ENCODE assay signal across 10 cellular contexts in the genomic region with DNA sequence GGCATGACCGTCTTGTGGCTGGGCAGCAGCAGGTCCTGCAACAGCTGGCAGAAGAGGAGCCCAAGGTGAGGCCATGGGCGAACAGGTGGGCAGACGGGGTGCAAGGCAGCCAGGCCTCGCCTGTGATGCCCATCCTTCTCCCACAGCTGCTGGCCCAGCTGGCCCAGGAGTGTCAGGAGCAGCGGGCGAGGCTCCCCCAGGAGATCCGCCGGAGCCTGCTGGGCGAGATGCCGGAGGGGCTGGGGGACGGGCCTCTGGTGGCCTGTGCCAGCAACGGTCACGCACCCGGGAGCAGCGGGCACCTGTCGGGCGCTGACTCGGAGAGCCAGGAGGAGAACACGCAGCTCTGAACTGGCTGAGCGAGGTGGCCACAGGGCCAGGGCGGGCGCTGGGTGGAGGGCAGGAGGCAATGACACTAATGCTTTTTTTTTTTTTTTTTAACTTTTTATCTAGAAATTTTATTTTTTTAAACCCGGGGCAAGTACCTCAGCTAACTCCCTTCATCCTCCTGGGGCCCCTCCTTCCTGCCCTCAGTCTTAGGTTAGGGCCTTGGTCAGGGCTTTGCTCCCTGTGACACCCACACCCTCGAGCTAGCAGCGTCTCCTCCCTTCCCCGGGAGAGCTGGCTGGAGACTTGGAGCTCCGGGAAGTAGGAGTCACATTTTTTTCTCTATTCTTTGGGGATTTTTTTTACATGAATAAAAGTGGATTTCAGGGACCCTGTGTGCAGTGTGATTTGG. TPM values are rescaled to one million over a fixed set of nuclear protein-coding genes. Genes with fewer than 3 reads are reported as not detected.
A peak's percentile ranks its signal among the peaks of the same experiment; 100 is the strongest.
DNase-seq lines count a peak whose midpoint lies in the region; ATAC-seq and TF ChIP-seq lines count a peak whose summit lies in the region.
"Had no signal": no experiment of that assay in that cellular context is flagged by ENCODE, and none has a peak within 500 bp of the region (broad histone marks: within the 10 kb centered on the region; RNA-seq: fewer than 3 reads in every experiment).

No MANE protein-coding gene starts in this region.

- H3K4me2 ChIP-seq in neuronal stem cell (ENCODE audit: insufficient read depth, low read length, poor library complexity, severe bottlenecking), result no peak overlapping the region

- H2BK120ac ChIP-seq in neuronal stem cell (ENCODE audit: low read depth, low read length), result no peak overlapping the region

- H4K8ac ChIP-seq in neuronal stem cell (ENCODE audit: low read depth, low read length), result no peak overlapping the region

- peak overlapping the region in 2 of 4 donors; percentile 78 to 96 for H3K4me3 Mint-ChIP-seq in CD4-positive, CD25-positive, alpha-beta regulatory T cell
- no peak overlapping the region for H3K4me3 Mint-ChIP-seq in endodermal cell

- no peak overlapping the region for H2AK5ac ChIP-seq in neuronal stem cell (ENCODE audit: low read depth, low read length)

- no peak overlapping the region for H2AFZ ChIP-seq in neuronal stem cell (ENCODE audit: low read length)

- H4K91ac ChIP-seq in neuronal stem cell (ENCODE audit: low read depth, low read length, poor library complexity), result no peak overlapping the region

- H3K9me3 Mint-ChIP-seq in CD4-positive, CD25-positive, alpha-beta regulatory T cell, result peaks cover 0 to 3% (median 0%) of the 10 kb centered on the region in 7 donors
- no peaks in the 10 kb centered on the region for H3K9me3 Mint-ChIP-seq in endodermal cell
- H3K9me3 Mint-ChIP-seq: activated B cell treated with CpG ODN at 0.5 μM for 24 hours had no signal

- no peaks in the 10 kb centered on the region for H3K27me3 ChIP-seq in CD4-positive, CD25-positive, alpha-beta regulatory T cell (ENCODE audit: control insufficient read depth, insufficient read depth, low read length)
- no peaks in the 10 kb centered on the region for H3K27me3 ChIP-seq in endodermal cell (ENCODE audit: control insufficient read depth, insufficient read depth, low read length, poor library complexity, severe bottlenecking)
- no peaks in the 10 kb centered on the region for H3K27me3 ChIP-seq in neuronal stem cell (ENCODE audit: control insufficient read depth in 3 of 3, insufficient read depth in 3 of 3, low read depth in 1 of 3, low read length in 3 of 3)
- no peaks in the 10 kb centered on the region for H3K27me3 ChIP-seq in effector memory CD4-positive, alpha-beta T cell (replicated peaks; ENCODE audit: control insufficient read depth, insufficient read depth, low read length, poor library complexity, severe bottlenecking)

- H3K18ac ChIP-seq in neuronal stem cell (ENCODE audit: low read length), result no peak overlapping the region

- peak overlapping the region; percentile 17 for H3K23ac ChIP-seq in neuronal stem cell (ENCODE audit: low read depth, low read length, poor library complexity)

- H3K36me3 Mint-ChIP-seq in CD4-positive, CD25-positive, alpha-beta regulatory T cell, result no peaks in the 10 kb centered on the region
- peaks cover 30% of the 10 kb centered on the region for H3K36me3 Mint-ChIP-seq in endodermal cell (ENCODE audit: low read depth)

- ATAC-seq in CD4-positive, CD25-positive, alpha-beta regulatory T cell (ENCODE audit: low read depth in 2 of 2), result no peak

- no peaks in the 10 kb centered on the region for H3K9me3 ChIP-seq in CD4-positive, CD25-positive, alpha-beta regulatory T cell (ENCODE audit: control insufficient read depth in 2 of 2, low read length in 2 of 2)
- no peaks in the 10 kb centered on the region for H3K9me3 ChIP-seq in endodermal cell (ENCODE audit: control insufficient read depth, low read length)
- H3K9me3 ChIP-seq in neuronal stem cell (replicated peaks in 1 of 2; ENCODE audit: control insufficient read depth in 2 of 2, insufficient read depth in 1 of 2, low read depth in 1 of 2, low read length in 2 of 2), result no peaks in the 10 kb centered on the region
- H3K9me3 ChIP-seq in effector memory CD4-positive, alpha-beta T cell (ENCODE audit: control insufficient read depth, low read length), result no peaks in the 10 kb centered on the region

- H3K36me3 ChIP-seq in CD4-positive, CD25-positive, alpha-beta regulatory T cell (ENCODE audit: control insufficient read depth, insufficient read depth, low read length), result no peaks in the 10 kb centered on the region
- H3K36me3 ChIP-seq in endodermal cell (ENCODE audit: control insufficient read depth, insufficient read depth, low read length) (peaks cover 25% of the 10 kb centered on the region), neuronal stem cell (replicated peaks in 1 of 2; ENCODE audit: control insufficient read depth in 2 of 2, insufficient read depth in 2 of 2, low read length in 2 of 2) (peaks cover 23 to 43% of the 10 kb centered on the region in 2 donors)
- H3K36me3 ChIP-seq in effector memory CD4-positive, alpha-beta T cell (ENCODE audit: control insufficient read depth, insufficient read depth, low read length), result peaks cover 6% of the 10 kb centered on the region

- TF ChIP-seq CTCF in endodermal cell (conservative IDR thresholded peaks at IDR 0.05), result no peak

- no peak overlapping the region for H3K14ac ChIP-seq in neuronal stem cell (ENCODE audit: low read length)

- no peak overlapping the region for H3K4me3 ChIP-seq in CD4-positive, CD25-positive, alpha-beta regulatory T cell (ENCODE audit: low read depth, low read length)
- H3K4me3 ChIP-seq in endodermal cell (ENCODE audit: low read length) (no peak overlapping the region), neuronal stem cell (ENCODE audit: low read length in 2 of 2) (no peak overlapping the region)
- H3K4me3 ChIP-seq in effector memory CD4-positive, alpha-beta T cell (ENCODE audit: insufficient read depth, low read depth, low read length, poor library complexity, severe bottlenecking), result no peak overlapping the region

- H2BK5ac ChIP-seq in neuronal stem cell (ENCODE audit: low read length), result no peak overlapping the region

- no peak overlapping the region for H2BK12ac ChIP-seq in neuronal stem cell (ENCODE audit: low read length)

- H3K9ac ChIP-seq in endodermal cell (ENCODE audit: extremely low read depth, low read length, poor library complexity, severe bottlenecking) (no peak overlapping the region), neuronal stem cell (ENCODE audit: low read depth, low read length, poor library complexity) (no peak overlapping the region)

- H3K27me3 Mint-ChIP-seq in CD4-positive, CD25-positive, alpha-beta regulatory T cell, result peaks cover 8% of the 10 kb centered on the region
- no peaks in the 10 kb centered on the region for H3K27me3 Mint-ChIP-seq in endodermal cell (ENCODE audit: insufficient read depth)
- H3K27me3 Mint-ChIP-seq: activated B cell treated with CpG ODN at 0.5 μM for 24 hours had no signal

- DNase-seq in CD4-positive, CD25-positive, alpha-beta regulatory T cell, result no peak
- DNase-seq in LHCN-M2 (ENCODE audit: low read depth), result peak; percentile 17
- DNase-seq in endodermal cell, result no peak
- DNase-seq in neuronal stem cell (ENCODE audit: low spot score), result no peak
- no peak for DNase-seq in effector memory CD4-positive, alpha-beta T cell
- DNase-seq in activated effector memory CD4-positive, alpha-beta T cell treated with Interleukin-2 at 50 U/mL for 16 hours, result no peak
- no peak for DNase-seq in NCI-H2029 treated with DMSO at 0.1 percent for 48 hours (lab: John Stamatoyannopoulos, UW)
- DNase-seq in NOMO-1 treated with dmso at 0.1 percent for 144 hours (lab: John Stamatoyannopoulos, UW; ENCODE audit: unreplicated experiment), result no peak
- DNase-seq: activated B cell treated with CpG ODN at 0.5 μM for 24 hours, NCI-H446 had no signal

- H3K4ac ChIP-seq in neuronal stem cell (ENCODE audit: low read length), result no peak overlapping the region

- H2BK15ac ChIP-seq in neuronal stem cell (ENCODE audit: low read length), result no peak overlapping the region

- H3K27ac ChIP-seq in CD4-positive, CD25-positive, alpha-beta regulatory T cell (ENCODE audit: insufficient read depth, low read length, poor library complexity, severe bottlenecking), result no peak overlapping the region
- no peak overlapping the region for H3K27ac ChIP-seq in endodermal cell (ENCODE audit: low read depth, low read length)
- no peak overlapping the region for H3K27ac ChIP-seq in neuronal stem cell (replicated peaks; ENCODE audit: low read length)
- no peak overlapping the region for H3K27ac ChIP-seq in effector memory CD4-positive, alpha-beta T cell (ENCODE audit: insufficient read depth, low read length, poor library complexity, severe bottlenecking)

- H3K4me1 ChIP-seq in CD4-positive, CD25-positive, alpha-beta regulatory T cell (ENCODE audit: control insufficient read depth, insufficient read depth, low read length, poor library complexity, severe bottlenecking), result peaks cover 27% of the 10 kb centered on the region
- no peaks in the 10 kb centered on the region for H3K4me1 ChIP-seq in endodermal cell (ENCODE audit: control insufficient read depth, insufficient read depth, low read length)
- H3K4me1 ChIP-seq in neuronal stem cell (ENCODE audit: control insufficient read depth in 2 of 2, insufficient read depth in 1 of 2, low read depth in 1 of 2, low read length in 2 of 2), result peaks cover 13 to 16% of the 10 kb centered on the region in 2 donors
- H3K4me1 ChIP-seq in effector memory CD4-positive, alpha-beta T cell (ENCODE audit: control insufficient read depth, insufficient read depth, low read length, poor library complexity, severe bottlenecking), result peaks cover 12% of the 10 kb centered on the region

- H3K79me1 ChIP-seq in neuronal stem cell (ENCODE audit: low read depth, low read length), result peaks cover 3% of the 10 kb centered on the region

- 87 to 88% methylated on average over 8 to 26 of the region's 27 CpGs for WGBS in endodermal cell (ENCODE audit: insufficient coverage in 1 of 2, insufficient read length in 1 of 2), 2 experiments
- no CpG with 5 or more reads among the region's 27 CpGs for WGBS in neuronal stem cell (ENCODE audit: extremely low coverage in 2 of 2, insufficient read length in 2 of 2, insufficient replicate concordance in 1 of 2), 2 donors

- peaks cover 0 to 33% (median 19%) of the 10 kb centered on the region in 4 donors for H3K4me1 Mint-ChIP-seq in CD4-positive, CD25-positive, alpha-beta regulatory T cell
- H3K4me1 Mint-ChIP-seq in endodermal cell, result peaks cover 10% of the 10 kb centered on the region

- H3K27ac Mint-ChIP-seq in CD4-positive, CD25-positive, alpha-beta regulatory T cell, result peak overlapping the region in 2 of 3 donors; percentile 65 to 77
- H3K27ac Mint-ChIP-seq in endodermal cell, result peak overlapping the region; percentile 95

RNA-seq across cellular contexts. Expression of gene PLCB3, which starts 16.0 kb away (rescaled TPM):
- 3.6 TPM for total RNA-seq in CD4-positive, CD25-positive, alpha-beta regulatory T cell
- under 1 TPM; 0.10 to 0.40 (median 0.25) TPM for polyA plus RNA-seq in CD4-positive, CD25-positive, alpha-beta regulatory T cell
- total RNA-seq in LHCN-M2 (2014; rRNA removed) (92.5 and 100 TPM in 2 replicates), endodermal cell (10 to 100 TPM; 75.0 to 83.2 TPM)
- polyA plus RNA-seq in LHCN-M2 (2012), result 53.6 TPM
- 31.0 TPM for polyA plus RNA-seq in endodermal cell (2013, experiment 1 of 2)
- polyA plus RNA-seq in endodermal cell (2013, experiment 2 of 2), result 28.3 TPM
- 17.0 TPM for polyA plus RNA-seq in neuronal stem cell (2013, experiment 1 of 2)
- 17.0 TPM for polyA plus RNA-seq in neuronal stem cell (2013, experiment 2 of 2)

RNA-seq across cellular contexts. Expression of gene BAD, which starts 17.1 kb away (rescaled TPM):
- total RNA-seq in CD4-positive, CD25-positive, alpha-beta regulatory T cell, result 25.7 TPM
- polyA plus RNA-seq in CD4-positive, CD25-positive, alpha-beta regulatory T cell, result 10 to 100 TPM; 39.9 to 50.4 (median 46.3) TPM
- total RNA-seq in LHCN-M2 (2014; rRNA removed) (92.3 and 92.4 TPM in 2 replicates), endodermal cell (10 to 100 TPM; 42.3 to 48.2 TPM)
- 97.4 TPM for polyA plus RNA-seq in LHCN-M2 (2012)
- 43.5 TPM for polyA plus RNA-seq in endodermal cell (2013, experiment 1 of 2)
- 42.9 TPM for polyA plus RNA-seq in endodermal cell (2013, experiment 2 of 2)
- polyA plus RNA-seq in neuronal stem cell (2013, experiment 1 of 2), result 44.3 TPM
- 44.9 TPM for polyA plus RNA-seq in neuronal stem cell (2013, experiment 2 of 2)

RNA-seq across cellular contexts. Expression of gene GPR137, which starts 18.3 kb away (rescaled TPM):
- 26.0 TPM for total RNA-seq in CD4-positive, CD25-positive, alpha-beta regulatory T cell
- polyA plus RNA-seq in CD4-positive, CD25-positive, alpha-beta regulatory T cell, result 1 to 10 TPM; 4.1 to 8.1 (median 5.8) TPM
- total RNA-seq in LHCN-M2 (2014; rRNA removed), result 24.9 and 26.8 TPM in 2 replicates
- 47.6 TPM for polyA plus RNA-seq in LHCN-M2 (2012)
- total RNA-seq in endodermal cell, result 10 to 100 TPM; 57.7 to 58.4 TPM
- 40.8 TPM for polyA plus RNA-seq in endodermal cell (2013, experiment 1 of 2)
- polyA plus RNA-seq in endodermal cell (2013, experiment 2 of 2), result 34.5 TPM
- polyA plus RNA-seq in neuronal stem cell (2013, experiment 1 of 2), result 25.9 TPM
- 24.6 TPM for polyA plus RNA-seq in neuronal stem cell (2013, experiment 2 of 2)

RNA-seq across cellular contexts. Expression of gene PPP1R14B, which starts 20.6 kb away (rescaled TPM):
- 22.4 TPM for total RNA-seq in CD4-positive, CD25-positive, alpha-beta regulatory T cell
- 10 to 100 TPM; 23.0 to 37.6 (median 29.4) TPM for polyA plus RNA-seq in CD4-positive, CD25-positive, alpha-beta regulatory T cell
- total RNA-seq in LHCN-M2 (2014; rRNA removed) (696 and 750 TPM in 2 replicates), endodermal cell (100 to 1,000 TPM; 228 to 265 TPM)
- 1,106 TPM for polyA plus RNA-seq in LHCN-M2 (2012)
- polyA plus RNA-seq in endodermal cell (2013, experiment 1 of 2), result 236 TPM
- 235 TPM for polyA plus RNA-seq in endodermal cell (2013, experiment 2 of 2)
- 292 TPM for polyA plus RNA-seq in neuronal stem cell (2013, experiment 1 of 2)
- polyA plus RNA-seq in neuronal stem cell (2013, experiment 2 of 2), result 280 TPM

RNA-seq across cellular contexts. Expression of gene KCNK4, which starts 23.7 kb away (rescaled TPM):
- total RNA-seq in CD4-positive, CD25-positive, alpha-beta regulatory T cell, result not detected
- polyA plus RNA-seq in CD4-positive, CD25-positive, alpha-beta regulatory T cell, result not detected
- not detected in 2 replicates for total RNA-seq in LHCN-M2 (2014; rRNA removed)
- not detected for polyA plus RNA-seq in LHCN-M2 (2012)
- not detected for total RNA-seq in endodermal cell
- not detected for polyA plus RNA-seq in endodermal cell (2013, experiment 1 of 2)
- polyA plus RNA-seq in endodermal cell (2013, experiment 2 of 2), result not detected
- polyA plus RNA-seq in neuronal stem cell (2013, experiment 1 of 2), result 0.07 TPM
- 0.04 TPM for polyA plus RNA-seq in neuronal stem cell (2013, experiment 2 of 2)

Comparison
In these comparisons a context has a peak if more than half of its experiments do, and no peak if none do; other contexts are left out.
1. RNA of gene PLCB3, which starts 16.0 kb away (total RNA-seq): 92.5 to 100 TPM in LHCN-M2 and 75.0 to 83.2 TPM in endodermal cell; 3.6 TPM in CD4-positive, CD25-positive, alpha-beta regulatory T cell (single experiment); every median in the first group is over 10 times any median in the second.